10 cellular contexts compared by ENCODE assay signal in the genomic region with DNA sequence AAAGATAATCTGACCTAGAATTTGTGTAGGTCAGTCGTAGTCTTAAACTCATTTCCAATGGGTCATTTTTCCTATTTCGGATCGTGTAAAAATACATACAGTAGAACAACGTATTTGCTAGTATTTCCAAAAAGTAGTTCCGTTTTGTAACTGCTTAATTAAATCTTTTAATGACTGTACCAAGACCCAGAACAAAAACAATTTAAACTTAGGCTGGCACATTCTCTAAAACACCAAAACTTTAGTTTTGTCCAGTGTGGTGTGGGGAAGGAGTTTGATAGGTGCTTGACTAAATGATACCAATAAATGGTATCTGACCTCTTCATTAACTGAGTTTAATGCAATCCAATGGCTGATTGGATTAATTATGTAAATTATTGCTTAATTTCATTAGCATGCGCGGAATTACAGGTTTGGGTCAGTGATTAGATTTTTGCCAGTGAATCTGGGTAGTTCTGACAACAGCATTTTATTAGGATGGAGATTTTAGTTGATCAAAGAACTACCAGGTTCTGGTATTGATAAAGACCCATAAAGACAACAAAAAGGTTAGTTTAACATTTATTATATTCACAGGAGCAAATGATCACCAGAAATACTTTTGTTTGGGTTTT. TPM values are rescaled to one million over a fixed set of nuclear protein-coding genes. Genes with fewer than 3 reads are reported as not detected.
A peak's percentile ranks its signal among the peaks of the same experiment; 100 is the strongest.
DNase-seq lines count a peak whose midpoint lies in the region; ATAC-seq and TF ChIP-seq lines count a peak whose summit lies in the region.
"Had no signal": no experiment of that assay in that cellular context is flagged by ENCODE, and none has a peak within 500 bp of the region (broad histone marks: within the 10 kb centered on the region; RNA-seq: fewer than 3 reads in every experiment).

No MANE protein-coding gene starts in this region.

- H3K36me3 ChIP-seq in PC-3 (ENCODE audit: low read depth, low read length) = no peaks in the 10 kb centered on the region

- intact Hi-C loops in PC-3 (cut with micrococcal nuclease) = loop anchor here (5.0 kb wide), 3 partner anchors 744 to 1844 kb away; a partner anchor contains a TSS

- no TSS peak for BruUV-seq in PC-3 (replicated peaks; lab: Mats Ljungman, UMichigan)

- H3K79me2 ChIP-seq in PC-3 (ENCODE audit: low read length) = peaks cover 38% of the 10 kb centered on the region

- peak overlapping the region; percentile 86 for H3K4me2 ChIP-seq in PC-3 (ENCODE audit: low read length)

- peak overlapping the region; percentile 83 for H3K4me3 ChIP-seq in PC-3 (ENCODE audit: low read length)

- no peaks in the 10 kb centered on the region for H3K27me3 ChIP-seq in PC-3 (ENCODE audit: low read length)

- peak; percentile 64 for DNase-seq in NCI-H146 treated with DMSO at 0.1 percent for 48 hours (lab: John Stamatoyannopoulos, UW; ENCODE audit: unreplicated experiment)
- no peak for DNase-seq in NCI-H146 (lab: John Stamatoyannopoulos, UW)
- no peak for DNase-seq in PC-3
- peak; percentile 66 to 75 for DNase-seq in erythroblast (lab: John Stamatoyannopoulos, UW)
- DNase-seq in retina = peak; percentile 13
- no peak for DNase-seq in activated gamma-delta T cell treated with Interleukin-2 at 50 U/mL for 16 hours
- DNase-seq in inferior parietal cortex (ENCODE audit: extremely low spot score) = no peak
- DNase-seq: 8988T had no signal

- CTCF ChIA-PET in PC-3 (lab: Charles Lee) = no interaction called here

- peaks cover 4% of the 10 kb centered on the region for H3F3A ChIP-seq in PC-3 (ENCODE audit: low read length, unreplicated experiment)

- H2AFZ ChIP-seq in PC-3 (ENCODE audit: low read length) = no peak overlapping the region

- POLR2A ChIA-PET in PC-3 (lab: Charles Lee; ENCODE audit: unreplicated experiment) = no interaction called here

- ATAC-seq in PC-3 (no peak), GM19395 (IDR thresholded peaks at IDR 0.05; ENCODE audit: unreplicated experiment) (no peak)

- peaks cover 8% of the 10 kb centered on the region; the same call in 1 of the 2 replicates for H3K4me1 ChIP-seq in PC-3 (ENCODE audit: insufficient read depth, low read length)

- H3K9me2 ChIP-seq in PC-3 (replicated peaks; ENCODE audit: low read length) = no peaks in the 10 kb centered on the region

- peak overlapping the region; percentile 85; the same call in 1 of the 2 replicates for H3K9ac ChIP-seq in PC-3 (ENCODE audit: low read length)

- no peak for TF ChIP-seq POLR2A in erythroblast (IDR thresholded peaks at IDR 0.05; ENCODE audit: low read length)

- H3K27ac ChIP-seq in PC-3 (ENCODE audit: low read length) = no peak overlapping the region

- no peaks in the 10 kb centered on the region for H4K20me1 ChIP-seq in PC-3 (ENCODE audit: low read length)

- H3K9me3 ChIP-seq in PC-3 (ENCODE audit: low read length) = no peaks in the 10 kb centered on the region

- TF ChIP-seq CTCF in PC-3 (conservative IDR thresholded peaks at IDR 0.05; ENCODE audit: low read depth, low read length) = no peak

RNA-seq across cellular contexts. Expression of gene OR2B2, which starts 20.8 kb away (rescaled TPM):
- not detected in 2 replicates for total RNA-seq in PC-3 (2014; rRNA removed)
- total RNA-seq: dermis blood vessel endothelial cell had no signal

Comparison
In these comparisons a context has a peak if more than half of its experiments do, and no peak if none do; other contexts are left out.
1. DNase-seq: peak in NCI-H146 treated with DMSO at 0.1 percent for 48 hours (single experiment), erythroblast (2 of 2) and retina (single experiment); none in NCI-H146 (single experiment), PC-3 (single experiment), activated gamma-delta T cell treated with Interleukin-2 at 50 U/mL for 16 hours (single experiment) and inferior parietal cortex (single experiment).